ENCODE assay signal across 1 cellular context in genomic region chr4:107693132-107693531, GRCh38.
A peak's percentile ranks its signal among the peaks of the same experiment; 100 is the strongest.
TF ChIP-seq lines count a peak whose summit lies in the region.

No MANE protein-coding gene starts in this region.

TF ChIP-seq in K562, 482 proteins besides CTCF, POLR2A, EP300 and RAD21 (continued from another document and continues in another):
- TF ChIP-seq PRDM10 (IDR thresholded peaks at IDR 0.05; ENCODE audit: partially characterized antibody) (no peak), ZNF79 (CRISPR knock-in tag; IDR thresholded peaks at IDR 0.05; ENCODE audit: low read depth) (no peak), RAD51 (IDR thresholded peaks at IDR 0.05; ENCODE audit: borderline replicate concordance, low read depth) (peak; percentile 63; the same call in 1 of the 2 replicates), ETV6 (IDR thresholded peaks at IDR 0.05; ENCODE audit: borderline replicate concordance in 1 of 2, low read depth in 2 of 2, low read length in 1 of 2) (peak; percentile 54 to 69; a peak in 2 of 4 replicates), ETV6 (CRISPR knock-in tag; IDR thresholded peaks at IDR 0.05; ENCODE audit: borderline replicate concordance) (no peak), RFX5 (IDR thresholded peaks at IDR 0.05; ENCODE audit: low read depth, low read length) (no peak), BRF1 (IDR thresholded peaks at IDR 0.05; ENCODE audit: borderline replicate concordance, extremely low read depth, insufficient read length) (no peak), PURB (CRISPR knock-in tag; IDR thresholded peaks at IDR 0.05; ENCODE audit: low read depth) (no peak), CEBPB (tag; IDR thresholded peaks at IDR 0.05) (peak; percentile 81), PBX2 (CRISPR knock-in tag; IDR thresholded peaks at IDR 0.05; ENCODE audit: low read depth) (no peak), PBX2 (tag; conservative IDR thresholded peaks at IDR 0.05; ENCODE audit: low read depth) (no peak), ZNF699 (CRISPR knock-in tag; IDR thresholded peaks at IDR 0.05; ENCODE audit: insufficient replicate concordance) (no peak), ARID3B (CRISPR knock-in tag; IDR thresholded peaks at IDR 0.05; ENCODE audit: borderline replicate concordance) (no peak), SMARCE1 (IDR thresholded peaks at IDR 0.05) (peak; percentile 56; the same call in 1 of the 2 replicates), GABPA (tag; conservative IDR thresholded peaks at IDR 0.05; ENCODE audit: low read depth) (peak; percentile 53), NR2C2 (CRISPR knock-in tag; IDR thresholded peaks at IDR 0.05) (no peak), NR2C2 (tag; IDR thresholded peaks at IDR 0.05) (no peak), HNRNPLL (IDR thresholded peaks at IDR 0.05; ENCODE audit: low read depth, low read length, poor library complexity, severe bottlenecking) (no peak), SRSF1 (IDR thresholded peaks at IDR 0.05; ENCODE audit: low read depth, low read length) (no peak), E2F5 (CRISPR knock-in tag; IDR thresholded peaks at IDR 0.05) (no peak), ETV5 (CRISPR knock-in tag; IDR thresholded peaks at IDR 0.05; ENCODE audit: low read depth) (no peak), NFRKB (IDR thresholded peaks at IDR 0.05; ENCODE audit: low read depth) (no peak), ASH1L (IDR thresholded peaks at IDR 0.05; ENCODE audit: borderline replicate concordance, low read depth, partially characterized antibody) (no peak), ZNF318 (IDR thresholded peaks at IDR 0.05; ENCODE audit: borderline replicate concordance in 1 of 2, low read depth in 1 of 2) (peak in 1 of 2 experiments; percentile 35; a peak in 1 of 4 replicates), FOXK2 (conservative IDR thresholded peaks at IDR 0.05 in 1 of 2, IDR thresholded peaks at IDR 0.05 in 1 of 2; ENCODE audit: low read depth in 2 of 2) (peak; percentile 24 to 59; a peak in 1 of 4 replicates), RBM14 (IDR thresholded peaks at IDR 0.05; ENCODE audit: borderline replicate concordance, insufficient read depth, low read depth, low read length) (no peak), ZNF655 (CRISPR knock-in tag; IDR thresholded peaks at IDR 0.05) (no peak), SIN3B (IDR thresholded peaks at IDR 0.05; ENCODE audit: low read depth) (no peak), ZNF778 (CRISPR knock-in tag; IDR thresholded peaks at IDR 0.05) (no peak), SMAD4 (CRISPR knock-in tag; conservative IDR thresholded peaks at IDR 0.05) (peak; percentile 44; the same call in 1 of the 2 replicates), ELK3 (CRISPR knock-in tag; IDR thresholded peaks at IDR 0.05) (no peak), GATA2 (CRISPR knock-in tag; IDR thresholded peaks at IDR 0.05) (peak; percentile 9; the same call in 1 of the 2 replicates), CXXC5 (CRISPR knock-in tag; IDR thresholded peaks at IDR 0.05) (0 out of 2 replicates have a peak, but pooled peaks have one; percentile 36)
